ENCODE assay signal across 22 cellular contexts in genomic region chr2:118062669-118063068, GRCh38.
"Had no signal": no experiment of that assay in that cellular context is flagged by ENCODE, and none has a peak within 500 bp of the region (broad histone marks: within the 10 kb centered on the region; RNA-seq: fewer than 3 reads in every experiment).

No MANE protein-coding gene starts in this region.

- H3K27ac ChIP-seq: SJSA1 had no signal

- DNase-seq: IMR-90, Karpas-422, KG1, MM.1S, NCI-H1092 treated with DMSO at 0.1 percent for 48 hours, NCI-H1436, NCI-H187, NCI-H2029, NCI-H2081 treated with DMSO at 0.1 percent for 48 hours, NCI-H2171, NCI-H446, NCI-H510A, NCI-H524 treated with DMSO at 0.1 percent for 48 hours, NCI-H774, Right ventricle myocardium superior, RPMI8226, SIG-M5, SK-N-SH, SW 1271, T-helper 1 cell had no signal

- H3K36me3 ChIP-seq: SJSA1 had no signal

- H3K9me3 ChIP-seq: SJSA1, SK-N-SH had no signal

- H3K9ac ChIP-seq: SK-N-SH had no signal

- H3K4me2 ChIP-seq: SK-N-SH had no signal

- H3K4me3 ChIP-seq: SJSA1 had no signal

- FAIRE-seq: RCC 7860 had no signal
